25 cellular contexts compared by ENCODE assay signal in the genomic region with DNA sequence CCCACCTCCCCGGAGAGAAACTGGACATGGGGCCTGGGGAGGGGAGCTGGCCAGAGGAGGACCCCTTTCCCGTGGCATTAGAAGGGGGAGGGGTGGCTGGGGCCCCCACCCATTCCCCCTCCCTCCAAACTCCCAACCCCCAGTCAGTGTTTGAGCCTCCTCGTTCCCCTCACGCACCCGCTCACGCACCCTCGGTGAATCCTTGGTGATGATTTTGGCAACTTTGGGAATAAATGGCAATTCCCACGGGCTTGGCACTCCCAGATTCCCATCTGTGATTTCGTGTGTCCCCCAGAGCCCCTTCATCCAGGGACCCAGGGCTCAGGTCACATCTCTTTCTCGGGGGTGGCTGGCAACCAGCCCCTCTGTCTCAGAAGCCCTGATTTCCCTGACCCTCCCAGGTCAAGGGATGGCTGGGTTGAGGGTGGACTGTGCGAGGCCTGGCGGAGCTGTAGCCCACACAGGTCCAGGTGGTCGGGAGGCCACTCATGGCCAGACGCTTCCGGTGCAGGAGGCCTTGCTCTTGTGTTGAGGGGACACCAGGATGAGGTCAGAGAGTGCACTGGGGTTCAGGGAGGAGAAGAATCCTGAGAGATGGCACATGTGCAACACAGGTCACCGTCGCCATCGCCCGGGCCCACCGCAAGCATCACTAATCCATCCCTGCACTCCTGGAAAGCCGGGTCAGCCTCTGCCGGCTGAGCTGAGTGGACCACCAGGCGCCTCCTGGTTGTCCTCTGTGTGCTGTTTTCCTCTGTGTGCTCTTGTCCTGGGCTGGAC. TPM values are rescaled to one million over a fixed set of nuclear protein-coding genes. Genes with fewer than 3 reads are reported as not detected.
"Had no signal": no experiment of that assay in that cellular context is flagged by ENCODE, and none has a peak within 500 bp of the region (broad histone marks: within the 10 kb centered on the region; RNA-seq: fewer than 3 reads in every experiment).

No MANE protein-coding gene starts in this region.

- DNase-seq: activated CD4-positive, alpha-beta T cell treated with anti-CD3 and anti-CD28 coated beads, Interleukin-2, amount 50 U/mL, for 1 hour; activated CD4-positive, CD25-positive, alpha-beta regulatory T cell treated with anti-CD3 and anti-CD28 coated beads, Interleukin-2, amount 50 U/mL, for 72 hours; activated CD8-positive, alpha-beta memory T cell treated with anti-CD3 and anti-CD28 coated beads, Interleukin-2, amount 50 U/mL, for 4 hours; activated naive CD4-positive, alpha-beta T cell treated with anti-CD3 and anti-CD28 coated beads, Interleukin-2, amount 50 U/mL, for 16 hours; activated T-cell treated with anti-CD3 and anti-CD28 coated beads, Interleukin-2, amount 50 U/mL, for 4 hours; cerebellar nuclear complex; cortex of kidney; effector CD4-positive, alpha-beta T cell; esophagus squamous epithelium; hippocampal formation; islet precursor cell; stimulated activated CD4-positive, alpha-beta T cell treated with anti-CD3 and anti-CD28 coated beads, Interleukin-2, amount 100 ng/mL, for 24 hours; SW 1271; T-helper 2 cell; transverse colon had no signal

- ATAC-seq: activated T-cell treated with anti-CD3 and anti-CD28 coated beads, Interleukin-2, amount 50 U/mL, for 4 hours; left colon had no signal

- H3K4me3 ChIP-seq: adrenal gland, breast epithelium, esophagus squamous epithelium, transverse colon, vagina had no signal

- H3K27ac ChIP-seq: adrenal gland, breast epithelium, esophagus squamous epithelium, vagina, VCaP had no signal

- H3K9me3 ChIP-seq: adrenal gland, breast epithelium, esophagus squamous epithelium, transverse colon, vagina had no signal

- H3K4me1 ChIP-seq: adrenal gland, breast epithelium, esophagus squamous epithelium, transverse colon, vagina had no signal

- FAIRE-seq: astrocyte, endothelial cell of umbilical vein had no signal

- H3K27me3 ChIP-seq: adrenal gland, breast epithelium, esophagus squamous epithelium, transverse colon, vagina had no signal

- H3K36me3 ChIP-seq: breast epithelium had no signal

RNA-seq across cellular contexts. Expression of a gene that starts 42.5 kb away (rescaled TPM):
- total RNA-seq: activated T-cell treated with anti-CD3 and anti-CD28 coated beads, Interleukin-2, amount 50 U/mL, for 4 hours; adrenal gland; astrocyte; breast epithelium; endothelial cell of umbilical vein; esophagus squamous epithelium; left colon; myocyte; omental fat pad; transverse colon; vagina had no signal
- polyA plus RNA-seq: adrenal gland, endothelial cell of umbilical vein, neural cell had no signal
